In the genomic region with DNA sequence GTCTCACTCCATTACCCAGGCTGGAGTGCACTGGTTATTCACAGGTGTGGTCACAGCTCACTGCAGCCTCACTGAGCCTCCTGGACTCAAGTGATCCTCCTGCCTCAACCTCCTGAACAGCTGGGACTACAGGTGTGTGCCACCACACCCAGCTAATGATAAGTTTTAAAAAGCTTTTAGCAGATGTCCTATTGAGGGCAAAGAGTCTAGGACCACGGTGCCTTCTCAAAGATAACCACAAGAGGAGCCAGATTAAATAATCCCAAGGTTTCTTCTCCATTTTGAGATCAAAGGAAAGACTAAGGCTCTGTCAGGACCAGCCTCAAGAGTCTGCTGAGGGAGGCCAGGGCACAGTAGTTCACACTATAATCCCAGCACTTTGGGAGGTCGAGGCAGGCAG, we compare ENCODE assay signal across 24 cellular contexts. TPM values are rescaled to one million over a fixed set of nuclear protein-coding genes. Genes with fewer than 3 reads are reported as not detected.
A peak's percentile ranks its signal among the peaks of the same experiment; 100 is the strongest.
DNase-seq lines count a peak whose midpoint lies in the region; ATAC-seq, FAIRE-seq and TF ChIP-seq lines count a peak whose summit lies in the region.
"Had no signal": no experiment of that assay in that cellular context is flagged by ENCODE, and none has a peak within 500 bp of the region (broad histone marks: within the 10 kb centered on the region; RNA-seq: fewer than 3 reads in every experiment).

No MANE protein-coding gene starts in this region.

- no peaks in the 10 kb centered on the region for H3K9me2 ChIP-seq in GM23338 (ENCODE audit: insufficient read depth)

- H2AFZ ChIP-seq in GM23338: no peak overlapping the region

- H3K4me1 Mint-ChIP-seq in GM23338: peaks cover 12% of the 10 kb centered on the region; the same call in 2 of the 3 replicates
- H3K4me1 Mint-ChIP-seq in nephron: peaks cover 49% of the 10 kb centered on the region
- peaks cover 45% of the 10 kb centered on the region for H3K4me1 Mint-ChIP-seq in activated CD4-positive, alpha-beta memory T cell treated with anti-CD3 and anti-CD28 coated beads for 36 hours (ENCODE audit: low read depth)

- POLR2A ChIA-PET in RWPE1 (lab: Yijun Ruan, JAX; ENCODE audit: low non-redundant PET): no interaction called here
- POLR2A ChIA-PET in activated CD4-positive, alpha-beta memory T cell treated with anti-CD3 and anti-CD28 coated beads for 36 hours (lab: Charles Lee): no interaction called here

- H3K4me1 ChIP-seq in GM23338 (ENCODE audit: insufficient read depth): peaks cover 6% of the 10 kb centered on the region

- peaks cover 49% of the 10 kb centered on the region for H3F3A ChIP-seq in GM23338 (replicated peaks; ENCODE audit: low read depth)

- TF ChIP-seq CTCF in GM23338 (conservative IDR thresholded peaks at IDR 0.05; ENCODE audit: low read depth in 2 of 2) (0 out of 4 replicates have a peak, but pooled peaks of 1 of the 2 experiments have one; percentile 11), RWPE1 (conservative IDR thresholded peaks at IDR 0.05; ENCODE audit: low read depth) (no peak), nephron (IDR thresholded peaks at IDR 0.05; ENCODE audit: unreplicated experiment in 3 of 3) (no peak), D721Med (IDR thresholded peaks at IDR 0.05; ENCODE audit: insufficient read depth, missing control alignments) (no peak)

- intact Hi-C loops in activated CD4-positive, alpha-beta memory T cell treated with anti-CD3 and anti-CD28 coated beads for 36 hours (cut with micrococcal nuclease): no loop called here

- H3K27ac ChIP-seq in GM23338 (ENCODE audit: low read depth): no peak overlapping the region
- H3K27ac ChIP-seq in RWPE1: peak overlapping the region; percentile 45
- H3K27ac ChIP-seq: lower lobe of right lung, suprapubic skin, uterus, WERI-Rb-1 had no signal

- H3K36me3 ChIP-seq in GM23338 (ENCODE audit: insufficient read depth): peaks cover 16% of the 10 kb centered on the region
- H3K36me3 ChIP-seq: uterus had no signal

- H3K79me2 ChIP-seq in GM23338 (replicated peaks; ENCODE audit: insufficient read depth): peaks cover 81% of the 10 kb centered on the region

- H3K27ac Mint-ChIP-seq in GM23338 (no peak overlapping the region), nephron (no peak overlapping the region)
- H3K27ac Mint-ChIP-seq in activated CD4-positive, alpha-beta memory T cell treated with anti-CD3 and anti-CD28 coated beads for 36 hours: no peak overlapping the region
- H3K27ac Mint-ChIP-seq: T-helper 1 cell treated with Interleukin-12 subunit alpha and Interleukin-12 subunit beta and Interleukin-4 antibody, amounts not matched to agents 30 μg/mL and 1 μg/mL, for 36 hours had no signal

- ATAC-seq in GM23338: no peak
- ATAC-seq: lower lobe of right lung had no signal

- no peak overlapping the region for H3K4me3 ChIP-seq in GM23338
- H3K4me3 ChIP-seq: lower lobe of right lung, suprapubic skin, uterus had no signal

- CTCF ChIA-PET in RWPE1 (lab: Yijun Ruan, JAX): no interaction called here
- CTCF ChIA-PET in activated CD4-positive, alpha-beta memory T cell treated with anti-CD3 and anti-CD28 coated beads for 36 hours (lab: Charles Lee): no interaction called here

- H3K36me3 Mint-ChIP-seq in GM23338 (ENCODE audit: low read depth) (peaks cover 83% of the 10 kb centered on the region), nephron (ENCODE audit: low read depth) (peaks cover 51% of the 10 kb centered on the region)
- peaks cover 38% of the 10 kb centered on the region for H3K36me3 Mint-ChIP-seq in activated CD4-positive, alpha-beta memory T cell treated with anti-CD3 and anti-CD28 coated beads for 36 hours

- H3K27me3 ChIP-seq in GM23338 (ENCODE audit: insufficient read depth): no peaks in the 10 kb centered on the region
- H3K27me3 ChIP-seq: suprapubic skin, uterus had no signal

- H3K4me2 ChIP-seq in GM23338: no peak overlapping the region

- FAIRE-seq in D721Med (lab: Jason Lieb, UNC): no peak
- FAIRE-seq: A204.1, frontal cortex, H54, kidney had no signal

- H3K27me3 Mint-ChIP-seq in GM23338 (ENCODE audit: insufficient read depth, low read depth, poor library complexity): peaks cover 21% of the 10 kb centered on the region
- H3K27me3 Mint-ChIP-seq in nephron (ENCODE audit: low read depth): no peaks in the 10 kb centered on the region
- H3K27me3 Mint-ChIP-seq in activated CD4-positive, alpha-beta memory T cell treated with anti-CD3 and anti-CD28 coated beads for 36 hours: no peaks in the 10 kb centered on the region

- H4K20me1 ChIP-seq in GM23338 (replicated peaks; ENCODE audit: insufficient read depth): peaks cover 43% of the 10 kb centered on the region

- H3K9me3 Mint-ChIP-seq in GM23338 (no peaks in the 10 kb centered on the region), nephron (no peaks in the 10 kb centered on the region)
- H3K9me3 Mint-ChIP-seq in activated CD4-positive, alpha-beta memory T cell treated with anti-CD3 and anti-CD28 coated beads for 36 hours: no peaks in the 10 kb centered on the region
- H3K9me3 Mint-ChIP-seq: T-helper 1 cell treated with Interleukin-12 subunit alpha and Interleukin-12 subunit beta and Interleukin-4 antibody, amounts not matched to agents 30 μg/mL and 1 μg/mL, for 36 hours had no signal

- no peak overlapping the region for H3K4me3 Mint-ChIP-seq in GM23338
- H3K4me3 Mint-ChIP-seq in nephron: peak overlapping the region in 2 of 3 experiments; percentile 19 to 32
- no peak overlapping the region for H3K4me3 Mint-ChIP-seq in activated CD4-positive, alpha-beta memory T cell treated with anti-CD3 and anti-CD28 coated beads for 36 hours
- H3K4me3 Mint-ChIP-seq: T-helper 1 cell treated with Interleukin-12 subunit alpha and Interleukin-12 subunit beta and Interleukin-4 antibody, amounts not matched to agents 30 μg/mL and 1 μg/mL, for 36 hours had no signal

- DNase-seq in DMS53 (lab: John Stamatoyannopoulos, UW): peak; percentile 33
- no peak for DNase-seq in DMS53 treated with DMSO at 0.1 percent for 48 hours (lab: John Stamatoyannopoulos, UW; ENCODE audit: unreplicated experiment)
- DNase-seq in GM23338 (ENCODE audit: low spot score): peak; percentile 35
- no peak for DNase-seq in RWPE1 (ENCODE audit: low spot score)
- no peak for DNase-seq in A172 (ENCODE audit: low spot score)
- DNase-seq in activated CD4-positive, alpha-beta memory T cell treated with anti-CD3 and anti-CD28 coated beads for 36 hours: no peak
- DNase-seq in D721Med (ENCODE audit: insufficient read length, low spot score): no peak
- DNase-seq: activated CD4-positive, alpha-beta T cell treated with anti-CD3 and anti-CD28 coated beads, Interleukin-2, amount 50 U/mL, for 1 hour; activated gamma-delta T cell; C1 segment of cervical spinal cord; dermis blood vessel endothelial cell; NCI-H1436 treated with DMSO at 0.1 percent for 48 hours; NCI-H526 treated with DMSO at 0.1 percent for 48 hours; retina; uterus; WERI-Rb-1 had no signal

TF ChIP-seq in GM23338, 12 proteins besides CTCF, POLR2A, EP300 and RAD21 (continues in another document):
- TF ChIP-seq ZNF331 (CRISPR knock-in tag; IDR thresholded peaks at IDR 0.05; ENCODE audit: low read depth) (no peak), ZNF114 (CRISPR knock-in tag; IDR thresholded peaks at IDR 0.05) (no peak), STAT1 (IDR thresholded peaks at IDR 0.05; ENCODE audit: unreplicated experiment) (no peak), NANOG (IDR thresholded peaks at IDR 0.05; ENCODE audit: borderline replicate concordance) (no peak), JUNB (IDR thresholded peaks at IDR 0.05; ENCODE audit: unreplicated experiment) (no peak), POLR2AphosphoS5 (IDR thresholded peaks at IDR 0.05; ENCODE audit: low read depth) (no peak)

RNA-seq across cellular contexts. Expression of a gene that starts 4.7 kb away (rescaled TPM):
- total RNA-seq in GM23338 (2014; rRNA removed; shearing (Covaris generic)): 1,703 and 1,870 TPM in 2 replicates
- polyA plus RNA-seq in GM23338 (2016; fragmentation: Nextera tagmentation; extraction: Ambion mirVana): 1,770 and 2,005 TPM in 2 replicates
- 430 and 1,432 TPM in 2 replicates for total RNA-seq in A172 (2014; rRNA removed; shearing (Covaris generic))
- 100 to 1,000 TPM; 366 to 374 TPM for total RNA-seq in activated CD4-positive, alpha-beta memory T cell treated with anti-CD3 and anti-CD28 coated beads for 36 hours

RNA-seq across cellular contexts. Expression of a gene that starts 11.5 kb away (rescaled TPM):
- 13.8 and 14.2 TPM in 2 replicates for total RNA-seq in GM23338 (2014; rRNA removed; shearing (Covaris generic))
- 9.0 and 11.2 TPM in 2 replicates for polyA plus RNA-seq in GM23338 (2016; fragmentation: Nextera tagmentation; extraction: Ambion mirVana)
- total RNA-seq in A172 (2014; rRNA removed; shearing (Covaris generic)): 9.6 and 19.0 TPM in 2 replicates
- total RNA-seq in activated CD4-positive, alpha-beta memory T cell treated with anti-CD3 and anti-CD28 coated beads for 36 hours: 10 to 100 TPM; 14.2 to 15.6 TPM

RNA-seq across cellular contexts. Expression of a gene that starts 22.5 kb away (rescaled TPM):
- 88.0 and 93.2 TPM in 2 replicates for total RNA-seq in GM23338 (2014; rRNA removed; shearing (Covaris generic))
- polyA plus RNA-seq in GM23338 (2016; fragmentation: Nextera tagmentation; extraction: Ambion mirVana): 33.4 and 34.3 TPM in 2 replicates
- 32.0 and 39.0 TPM in 2 replicates for total RNA-seq in A172 (2014; rRNA removed; shearing (Covaris generic))
- 10 to 100 TPM; 57.7 to 60.3 TPM for total RNA-seq in activated CD4-positive, alpha-beta memory T cell treated with anti-CD3 and anti-CD28 coated beads for 36 hours

RNA-seq across cellular contexts. Expression of a gene that starts 22.6 kb away (rescaled TPM):
- total RNA-seq in GM23338 (2014; rRNA removed; shearing (Covaris generic)): 12.2 and 18.1 TPM in 2 replicates
- polyA plus RNA-seq in GM23338 (2016; fragmentation: Nextera tagmentation; extraction: Ambion mirVana): 10.7 and 13.4 TPM in 2 replicates
- total RNA-seq in A172 (2014; rRNA removed; shearing (Covaris generic)): 13.2 and 38.5 TPM in 2 replicates
- total RNA-seq in activated CD4-positive, alpha-beta memory T cell treated with anti-CD3 and anti-CD28 coated beads for 36 hours: 1 to 10 TPM; 7.4 TPM

RNA-seq across cellular contexts. Expression of a gene that starts 38.9 kb away (rescaled TPM):
- 26.9 and 29.2 TPM in 2 replicates for total RNA-seq in GM23338 (2014; rRNA removed; shearing (Covaris generic))
- polyA plus RNA-seq in GM23338 (2016; fragmentation: Nextera tagmentation; extraction: Ambion mirVana): 11.4 and 12.6 TPM in 2 replicates
- total RNA-seq in A172 (2014; rRNA removed; shearing (Covaris generic)): 23.7 and 26.8 TPM in 2 replicates
- 10 to 100 TPM; 26.2 to 27.7 TPM for total RNA-seq in activated CD4-positive, alpha-beta memory T cell treated with anti-CD3 and anti-CD28 coated beads for 36 hours

Comparison
In these comparisons a context has a peak if more than half of its experiments do, and no peak if none do; other contexts are left out.
1. DNase-seq: peak in DMS53 (single experiment) and GM23338 (single experiment); none in DMS53 treated with DMSO at 0.1 percent for 48 hours (single experiment), RWPE1 (single experiment), A172 (single experiment), activated CD4-positive, alpha-beta memory T cell treated with anti-CD3 and anti-CD28 coated beads for 36 hours (single experiment) and D721Med (single experiment).
2. H3K4me3 Mint-ChIP-seq: peak in nephron (2 of 3); none in GM23338 (single experiment) and activated CD4-positive, alpha-beta memory T cell treated with anti-CD3 and anti-CD28 coated beads for 36 hours (single experiment).